In genomic region chr20:39364320-39364719, GRCh38 we compare ENCODE assay signal across 10 cellular contexts.
"Had no signal": no experiment of that assay in that cellular context is flagged by ENCODE, and none has a peak within 500 bp of the region (broad histone marks: within the 10 kb centered on the region; RNA-seq: fewer than 3 reads in every experiment).

No MANE protein-coding gene starts in this region.

- DNase-seq: H7, HFFc6, IMR-90, KG1 had no signal

- H3K4me1 Mint-ChIP-seq: GM23338 had no signal

- FAIRE-seq: H1, K562 had no signal

- H3K4me1 ChIP-seq: HAP-1 had no signal

- ATAC-seq: GM23338, HCT116, K562 had no signal

- H2AFZ ChIP-seq: GM23338 had no signal

- H3K4me3 ChIP-seq: GM23338, HAP-1, K562 had no signal

- H3K9me3 ChIP-seq: HAP-1 had no signal

- H3K27ac ChIP-seq: HL-60 had no signal

- H3K36me3 ChIP-seq: HAP-1 had no signal

- H3K27ac Mint-ChIP-seq: GM23338, HFFc6 had no signal

- H3K4me2 ChIP-seq: GM23338 had no signal

- H3K4me3 Mint-ChIP-seq: GM23338, HFFc6 had no signal
